ENCODE assay signal across 2 cellular contexts in genomic region chr1:158951956-158952355, GRCh38.
TF ChIP-seq lines count a peak whose summit lies in the region.

No MANE protein-coding gene starts in this region.

TF ChIP-seq in K562, 482 proteins besides CTCF, POLR2A, EP300 and RAD21:
- TF ChIP-seq ZNF384 (IDR thresholded peaks at IDR 0.05; ENCODE audit: low read depth, low read length) (peak; percentile 80), SRF (CRISPR knock-in tag; IDR thresholded peaks at IDR 0.05) (no peak)

TF ChIP-seq in HepG2, 621 proteins besides CTCF, POLR2A, EP300 and RAD21:
- TF ChIP-seq ZNF567 (CRISPR knock-in tag; IDR thresholded peaks at IDR 0.05; ENCODE audit: borderline replicate concordance) (no peak), KLF15 (CRISPR knock-in tag; IDR thresholded peaks at IDR 0.05; ENCODE audit: borderline replicate concordance) (no peak), FOXA3 (CRISPR knock-in tag; IDR thresholded peaks at IDR 0.05) (no peak), CENPT (CRISPR knock-in tag; IDR thresholded peaks at IDR 0.05; ENCODE audit: low read depth) (no peak), GATAD1 (CRISPR knock-in tag; IDR thresholded peaks at IDR 0.05) (no peak), ZNF124 (CRISPR knock-in tag; IDR thresholded peaks at IDR 0.05) (no peak)
